In genomic region chr3:104717828-104718196, GRCh38 we compare ENCODE assay signal across 17 cellular contexts.
DNase-seq lines count a peak whose midpoint lies in the region; ATAC-seq, FAIRE-seq and TF ChIP-seq lines count a peak whose summit lies in the region.
"Had no signal": no experiment of that assay in that cellular context is flagged by ENCODE, and none has a peak within 500 bp of the region (broad histone marks: within the 10 kb centered on the region; RNA-seq: fewer than 3 reads in every experiment).

No MANE protein-coding gene starts in this region.

- H3K9ac ChIP-seq in astrocyte (ENCODE audit: low read length) = no peak overlapping the region

- no peaks in the 10 kb centered on the region for H3K9me3 Mint-ChIP-seq in astrocyte (ENCODE audit: unreplicated experiment)
- H3K9me3 Mint-ChIP-seq: activated CD8-positive, alpha-beta T cell treated with anti-CD3 and anti-CD28 coated beads for 36 hours; activated naive CD8-positive, alpha-beta T cell treated with anti-CD3 and anti-CD28 coated beads, Interleukin-2, amount 10 ng/mL, durations not matched to agents 7 days and 5 days had no signal

- no peaks in the 10 kb centered on the region for H3K36me3 ChIP-seq in astrocyte (ENCODE audit: insufficient read depth, low read length)
- H3K36me3 ChIP-seq: BE2C had no signal

- H3K27me3 Mint-ChIP-seq in astrocyte (ENCODE audit: low read depth, unreplicated experiment) = no peaks in the 10 kb centered on the region
- H3K27me3 Mint-ChIP-seq: activated CD8-positive, alpha-beta T cell treated with anti-CD3 and anti-CD28 coated beads for 36 hours; activated naive CD8-positive, alpha-beta T cell treated with anti-CD3 and anti-CD28 coated beads, Interleukin-2, amount 10 ng/mL, durations not matched to agents 7 days and 5 days had no signal

- H3K4me1 Mint-ChIP-seq in astrocyte (ENCODE audit: low read depth, unreplicated experiment) = no peaks in the 10 kb centered on the region
- H3K4me1 Mint-ChIP-seq: activated naive CD8-positive, alpha-beta T cell treated with anti-CD3 and anti-CD28 coated beads, Interleukin-2, amount 10 ng/mL, durations not matched to agents 7 days and 5 days had no signal

- no peak overlapping the region for H3K4me3 ChIP-seq in astrocyte (ENCODE audit: insufficient read depth, low read depth, low read length)
- H3K4me3 ChIP-seq: hepatocyte had no signal

- no peaks in the 10 kb centered on the region for H3K36me3 Mint-ChIP-seq in astrocyte (ENCODE audit: low read depth, unreplicated experiment)
- H3K36me3 Mint-ChIP-seq: activated naive CD8-positive, alpha-beta T cell treated with anti-CD3 and anti-CD28 coated beads, Interleukin-2, amount 10 ng/mL, durations not matched to agents 7 days and 5 days had no signal

- peak; percentile 27 for ATAC-seq in GM18508 (IDR thresholded peaks at IDR 0.05; ENCODE audit: insufficient read depth, unreplicated experiment)
- ATAC-seq in GM21529 (IDR thresholded peaks at IDR 0.05; ENCODE audit: unreplicated experiment) = peak; percentile 41
- ATAC-seq in HG03432 (IDR thresholded peaks at IDR 0.05; ENCODE audit: unreplicated experiment) = peak; percentile 50
- ATAC-seq: activated CD8-positive, alpha-beta T cell treated with anti-CD3 and anti-CD28 coated beads for 36 hours; HCT116 had no signal

- H3K27ac ChIP-seq in astrocyte (ENCODE audit: low read depth, low read length) = no peak overlapping the region
- H3K27ac ChIP-seq: hepatocyte had no signal

- H3K27ac Mint-ChIP-seq in astrocyte (ENCODE audit: unreplicated experiment) = no peak overlapping the region
- H3K27ac Mint-ChIP-seq: activated CD8-positive, alpha-beta T cell treated with anti-CD3 and anti-CD28 coated beads for 36 hours; activated naive CD8-positive, alpha-beta T cell treated with anti-CD3 and anti-CD28 coated beads, Interleukin-2, amount 10 ng/mL, durations not matched to agents 7 days and 5 days had no signal

- H4K20me1 ChIP-seq in astrocyte (ENCODE audit: insufficient read depth, low read length) = no peaks in the 10 kb centered on the region

- no peak for TF ChIP-seq CTCF in astrocyte (IDR thresholded peaks at IDR 0.05; ENCODE audit: insufficient read depth, low read depth, low read length)

- no peak for FAIRE-seq in astrocyte (lab: Jason Lieb, UNC)

- no peak overlapping the region for H2AFZ ChIP-seq in astrocyte (ENCODE audit: low read depth, low read length)
- H2AFZ ChIP-seq: hepatocyte had no signal

- DNase-seq in astrocyte (ENCODE audit: low read depth) (peak; percentile 1), putamen (ENCODE audit: low spot score) (no peak), NCI-H2107 (lab: John Stamatoyannopoulos, UW) (no peak), NCI-H774 (lab: John Stamatoyannopoulos, UW) (no peak), AG20443 (ENCODE audit: low spot score) (no peak)
- DNase-seq: activated CD8-positive, alpha-beta T cell treated with anti-CD3 and anti-CD28 coated beads for 36 hours; activated naive CD8-positive, alpha-beta T cell treated with anti-CD3 and anti-CD28 coated beads, Interleukin-2, amount 10 ng/mL, durations not matched to agents 7 days and 5 days; BE2C; effector CD4-positive, alpha-beta T cell; KG1; mesendoderm; trophoblast cell had no signal

- no peak overlapping the region for H3K4me2 ChIP-seq in astrocyte (ENCODE audit: low read length)
- H3K4me2 ChIP-seq: hepatocyte had no signal

- no peaks in the 10 kb centered on the region for H3K4me1 ChIP-seq in astrocyte (ENCODE audit: insufficient read depth, low read length)

- no peaks in the 10 kb centered on the region for H3K9me3 ChIP-seq in astrocyte (ENCODE audit: insufficient read depth, low read depth, low read length)
- H3K9me3 ChIP-seq: BE2C had no signal

- H3K79me2 ChIP-seq in astrocyte (ENCODE audit: insufficient read depth, low read length) = no peaks in the 10 kb centered on the region
- H3K79me2 ChIP-seq: hepatocyte had no signal

- H3K4me3 Mint-ChIP-seq in astrocyte (ENCODE audit: unreplicated experiment) = no peak overlapping the region
- H3K4me3 Mint-ChIP-seq: activated CD8-positive, alpha-beta T cell treated with anti-CD3 and anti-CD28 coated beads for 36 hours; activated naive CD8-positive, alpha-beta T cell treated with anti-CD3 and anti-CD28 coated beads, Interleukin-2, amount 10 ng/mL, durations not matched to agents 7 days and 5 days had no signal

- no peaks in the 10 kb centered on the region for H3K27me3 ChIP-seq in astrocyte (ENCODE audit: insufficient read depth, low read length)
- H3K27me3 ChIP-seq: BE2C, hepatocyte had no signal
